ENCODE assay signal across 8 cellular contexts in genomic region chrX:48475774-48476577, GRCh38. TPM values are rescaled to one million over a fixed set of nuclear protein-coding genes. Genes with fewer than 3 reads are reported as not detected.
DNase-seq lines count a peak whose midpoint lies in the region; ATAC-seq and TF ChIP-seq lines count a peak whose summit lies in the region.

FTSJ1 (plus strand) TSS chrX:48476199; CDS start chrX:48478048, 1,849 bp downstream.

- TF ChIP-seq CTCF in AG04449 (IDR thresholded peaks at IDR 0.05; ENCODE audit: insufficient read depth, low read length, missing control alignments) (no peak), activated B cell treated with CpG ODN at 0.5 μM for 24 hours (IDR thresholded peaks at IDR 0.05) (no peak), spleen (IDR thresholded peaks at IDR 0.05 in 8 of 11, conservative IDR thresholded peaks at IDR 0.05 in 3 of 11) (no peak)

- peak within 1 kb of the TSS; percentile 93 for H3K27ac Mint-ChIP-seq in activated B cell treated with CpG ODN at 0.5 μM for 24 hours
- peak within 1 kb of the TSS; percentile 75 to 96 (median 92) for H3K27ac Mint-ChIP-seq in immature natural killer cell

- peaks cover 0 to 29% (median under 1%) of the 10 kb centered on the region in 6 donors for H3K36me3 ChIP-seq in spleen

- H3K27ac ChIP-seq in caudate nucleus (ENCODE audit: low read depth, low read length), result peak within 1 kb of the TSS; percentile 49
- H3K27ac ChIP-seq in spleen, result peak within 1 kb of the TSS; percentile 67 to 90 (median 85)

- H3K27me3 Mint-ChIP-seq in activated B cell treated with CpG ODN at 0.5 μM for 24 hours (no peaks in the 10 kb centered on the region), immature natural killer cell (ENCODE audit: low read depth in 3 of 3) (peaks cover 0 to 11% (median 1%) of the 10 kb centered on the region in 3 donors)

- no peak for TF ChIP-seq POLR2A in spleen (IDR thresholded peaks at IDR 0.05)

- peak; percentile 81 for ATAC-seq in GM18907 (IDR thresholded peaks at IDR 0.05; ENCODE audit: unreplicated experiment)
- peak; percentile 83 for ATAC-seq in HG03159 (IDR thresholded peaks at IDR 0.05; ENCODE audit: unreplicated experiment)
- peak; percentile 87 for ATAC-seq in activated B cell treated with CpG ODN at 0.5 μM for 24 hours (ENCODE audit: low read depth)

- CTCF ChIA-PET in AG04449 (lab: Yijun Ruan, JAX), result no interaction called here
- CTCF ChIA-PET in activated B cell treated with CpG ODN at 0.5 μM for 24 hours (lab: Charles Lee), result no interaction called here

- WGBS in spleen, 5 donors, result 0 to 42% (median 0%) methylated on average over 38 to 75 of the region's 75 CpGs

- intact Hi-C loops in activated B cell treated with CpG ODN at 0.5 μM for 24 hours (cut with micrococcal nuclease), result loop anchor here (1.0 to 5.0 kb wide), 8 partner anchors 32 to 824 kb away; partner anchors contain the start of genes EBP, ELK1, HDAC6 and PORCN
- intact Hi-C loops in spleen (cut with DNase I; ENCODE audit: low total_unique reads), result loop anchor here (10.0 kb wide), 1 partner anchor 391 kb away; no protein-coding TSS in a partner anchor

- peaks cover 32% of the 10 kb centered on the region for H3K36me3 Mint-ChIP-seq in activated B cell treated with CpG ODN at 0.5 μM for 24 hours (ENCODE audit: low read depth)
- peaks cover 0 to 4% (median 0%) of the 10 kb centered on the region in 3 donors for H3K36me3 Mint-ChIP-seq in immature natural killer cell

- H3K4me3 ChIP-seq in AG04449 (ENCODE audit: low read depth, low read length) (peak within 1 kb of the TSS; percentile 76), spleen (peak within 1 kb of the TSS; percentile 36 to 73 (median 54))

- H3K27me3 ChIP-seq in spleen (replicated peaks in 1 of 7), result no peaks in the 10 kb centered on the region

- H3K4me3 Mint-ChIP-seq in activated B cell treated with CpG ODN at 0.5 μM for 24 hours (peak within 1 kb of the TSS; percentile 89), immature natural killer cell (peak within 1 kb of the TSS; percentile 72 to 92 (median 86))

- POLR2A ChIA-PET in AG04449 (lab: Yijun Ruan, JAX) (interaction anchor here (1.0 kb wide), 2 partner anchors 10 to 56 kb away, joined by 3 read pairs; no protein-coding TSS in a partner anchor), activated B cell treated with CpG ODN at 0.5 μM for 24 hours (lab: Charles Lee) (interaction anchor here (0.7 to 1.0 kb wide), 2 partner anchors 32 to 98 kb away, joined by 3 read pairs; partner anchors contain the start of gene RBM3)

- peak; percentile 75 for DNase-seq in AG04449 (ENCODE audit: low read depth, low spot score)
- DNase-seq in NCI-H345 (lab: John Stamatoyannopoulos, UW), result peak; percentile 85
- peak; percentile 70 for DNase-seq in activated B cell treated with CpG ODN at 0.5 μM for 24 hours
- peak; percentile 24 to 96 (median 83) for DNase-seq in caudate nucleus (lab: John Stamatoyannopoulos, UW)
- DNase-seq in immature natural killer cell, result peak; percentile 86 to 90 (median 87)
- DNase-seq in spleen, result peak; percentile 96

- no peaks in the 10 kb centered on the region for H3K9me3 ChIP-seq in spleen

- H3K9me3 Mint-ChIP-seq in activated B cell treated with CpG ODN at 0.5 μM for 24 hours (no peaks in the 10 kb centered on the region), immature natural killer cell (no peaks in the 10 kb centered on the region)

- H3K4me1 Mint-ChIP-seq in activated B cell treated with CpG ODN at 0.5 μM for 24 hours (peaks cover 23% of the 10 kb centered on the region), immature natural killer cell (peaks cover 26 to 28% of the 10 kb centered on the region in 2 donors)

- peaks cover 0 to 26% (median 11%) of the 10 kb centered on the region in 6 donors for H3K4me1 ChIP-seq in spleen

RNA-seq across cellular contexts. Expression of gene FTSJ1, which starts in this region (rescaled TPM):
- total RNA-seq in activated B cell treated with CpG ODN at 0.5 μM for 24 hours (39.9 and 44.5 TPM in 2 replicates), spleen (10 to 100 TPM; 27.1 to 58.6 (median 38.5) TPM)
- polyA plus RNA-seq in immature natural killer cell (100 to 1,000 TPM in 1 of 3 donors, 10 to 100 TPM in 2; 73.5 to 115 (median 85.0) TPM), spleen (10 to 100 TPM; 36.6 to 47.4 (median 41.0) TPM)

Comparison
In these comparisons a context has a peak if more than half of its experiments do, and no peak if none do; other contexts are left out.
1. Peak in every context shown above with its lines: DNase-seq, ATAC-seq, H3K4me3 ChIP-seq and H3K27ac ChIP-seq.